In the genomic region with DNA sequence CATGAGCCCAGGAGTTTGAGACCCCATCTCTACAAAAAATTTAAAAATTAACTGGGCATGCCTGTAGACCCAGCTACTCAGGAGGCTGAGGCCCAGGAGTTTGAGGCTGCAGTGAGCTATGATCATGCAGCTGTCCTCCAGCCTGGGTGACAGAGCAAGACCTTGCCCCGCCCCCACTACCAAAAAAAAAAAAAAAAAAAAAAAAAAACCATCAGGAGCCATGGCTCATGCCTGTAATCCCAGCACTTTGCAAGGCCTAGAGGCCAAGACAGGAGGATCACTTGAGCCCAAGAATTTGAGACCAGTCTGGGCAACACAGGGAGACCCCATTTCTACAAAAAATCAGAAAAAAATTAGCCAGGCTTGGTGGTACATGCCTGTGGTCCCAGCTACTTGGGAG, we compare ENCODE assay signal across 22 cellular contexts.
"Had no signal": no experiment of that assay in that cellular context is flagged by ENCODE, and none has a peak within 500 bp of the region (broad histone marks: within the 10 kb centered on the region; RNA-seq: fewer than 3 reads in every experiment).

No MANE protein-coding gene starts in this region.

- H3K79me2 ChIP-seq: hepatocyte had no signal

- ATAC-seq: lower lobe of right lung; naive thymus-derived CD8-positive, alpha-beta T cell; pancreas; sciatic nerve; stimulated activated effector memory CD8-positive, alpha-beta T cell treated with anti-CD3 and anti-CD28 coated beads, Interleukin-12 subunit alpha, Interleukin-12 subunit beta, amount 100 ng/mL, for 72 hours; upper lobe of right lung had no signal

- H2AFZ ChIP-seq: hepatocyte had no signal

- H3K9me3 ChIP-seq: lower lobe of right lung, pancreas, right atrium auricular region, suprapubic skin, thoracic aorta, upper lobe of right lung had no signal

- H3K4me1 ChIP-seq: pancreas, upper lobe of right lung had no signal

- H3K27ac ChIP-seq: hepatocyte, lower lobe of right lung, pancreas, right atrium auricular region, spleen, suprapubic skin, thoracic aorta, tibial artery, upper lobe of right lung had no signal

- FAIRE-seq: pancreas, small intestine, urothelium cell line had no signal

- DNase-seq: islet precursor cell; lower lobe of right lung; mammary epithelial cell; mesenchymal stem cell; naive thymus-derived CD8-positive, alpha-beta T cell; nucleus accumbens; pancreas; posterior cingulate gyrus; small intestine; spleen; stimulated activated CD4-positive, alpha-beta T cell treated with anti-CD3 and anti-CD28 coated beads, Interleukin-4, amount 100 ng/mL, for 24 hours; stimulated activated naive CD4-positive, alpha-beta T cell; tibial artery; trophoblast cell; upper lobe of right lung had no signal

- H3K4me3 ChIP-seq: hepatocyte, lower lobe of right lung, pancreas, right atrium auricular region, spleen, suprapubic skin, thoracic aorta, tibial artery, upper lobe of right lung had no signal

- H3K36me3 ChIP-seq: lower lobe of right lung, pancreas, right atrium auricular region, spleen, suprapubic skin, thoracic aorta, tibial artery, upper lobe of right lung had no signal

- H3K4me2 ChIP-seq: hepatocyte had no signal

- H3K27me3 ChIP-seq: hepatocyte, pancreas, right atrium auricular region, spleen, suprapubic skin, tibial artery, upper lobe of right lung had no signal
